In genomic region chr11:129323896-129324522, GRCh38 we compare ENCODE assay signal across 10 cellular contexts. TPM values are rescaled to one million over a fixed set of nuclear protein-coding genes. Genes with fewer than 3 reads are reported as not detected.
DNase-seq lines count a peak whose midpoint lies in the region; ATAC-seq and TF ChIP-seq lines count a peak whose summit lies in the region.
"Had no signal": no experiment of that assay in that cellular context is flagged by ENCODE, and none has a peak within 500 bp of the region (broad histone marks: within the 10 kb centered on the region; RNA-seq: fewer than 3 reads in every experiment).

No MANE protein-coding gene starts in this region.

- no peak for TF ChIP-seq POLR2A in transverse colon (IDR thresholded peaks at IDR 0.05)

- H3K27ac ChIP-seq in transverse colon = peak overlapping the region; percentile 57 to 80 (median 78)

- TF ChIP-seq EP300 in transverse colon (IDR thresholded peaks at IDR 0.05; ENCODE audit: low read depth) = no peak

- H3K27me3 ChIP-seq in transverse colon = no peaks in the 10 kb centered on the region

- intact Hi-C loops in transverse colon (cut with DNase I; ENCODE audit: low total_unique reads) = no loop called here

- H3K4me1 ChIP-seq in transverse colon = peaks cover 12 to 44% (median 28%) of the 10 kb centered on the region in 4 donors

- DNase-seq in NCI-H1092 treated with DMSO at 0.1 percent for 48 hours (lab: John Stamatoyannopoulos, UW) (peak; percentile 59), NCI-H1092 (lab: John Stamatoyannopoulos, UW) (no peak), SKM-1 treated with dmso at 0.1 percent for 144 hours (lab: John Stamatoyannopoulos, UW; ENCODE audit: unreplicated experiment) (peak; percentile 97), islet precursor cell (peak; percentile 61), transverse colon (peak; percentile 27), GDM1 (lab: John Stamatoyannopoulos, UW) (no peak), D341Med (ENCODE audit: low spot score) (no peak)
- DNase-seq: activated B cell treated with CpG ODN at 0.5 μM for 24 hours, NCI-H1417 treated with DMSO at 0.1 percent for 48 hours had no signal

- WGBS in transverse colon (ENCODE audit: low coverage in 1 of 2), 2 donors = 47% methylated on average over 14 of the region's 14 CpGs

- TF ChIP-seq CTCF in transverse colon (IDR thresholded peaks at IDR 0.05) = no peak

- in situ Hi-C loops in transverse colon (cut with MboI; ENCODE audit: low pct_ligation_motif_present in 1 of 4, low pct_unique_long_range_greater_than_20kb in 1 of 4, low sequenced_read_pairs in 3 of 4) = loop anchor here in 2 of 4 donors (10.0 kb wide), 1 partner anchor 209 kb away; no protein-coding TSS in a partner anchor

- no peaks in the 10 kb centered on the region for H3K9me3 ChIP-seq in transverse colon

- no peaks in the 10 kb centered on the region for H3K36me3 ChIP-seq in transverse colon

- no peak for ATAC-seq in GM18907 (IDR thresholded peaks at IDR 0.05; ENCODE audit: unreplicated experiment)

- peak overlapping the region in 1 of 4 donors; percentile 16 for H3K4me3 ChIP-seq in transverse colon

RNA-seq across cellular contexts. Expression of gene BARX2, which starts 51.6 kb away (rescaled TPM):
- total RNA-seq in transverse colon = 1 to 10 TPM in 3 of 4 donors, under 1 TPM in 1; 1.00 to 9.2 (median 6.3) TPM
- total RNA-seq: activated B cell treated with CpG ODN at 0.5 μM for 24 hours had no signal

Comparison
In these comparisons a context has a peak if more than half of its experiments do, and no peak if none do; other contexts are left out.
1. DNase-seq: peak in NCI-H1092 treated with DMSO at 0.1 percent for 48 hours (single experiment), SKM-1 treated with dmso at 0.1 percent for 144 hours (single experiment), islet precursor cell (single experiment) and transverse colon (single experiment); none in NCI-H1092 (single experiment), GDM1 (single experiment) and D341Med (single experiment).